Comparison of ENCODE assay signal across 22 cellular contexts in genomic region chr16:63650550-63650949, GRCh38.
"Had no signal": no experiment of that assay in that cellular context is flagged by ENCODE, and none has a peak within 500 bp of the region (broad histone marks: within the 10 kb centered on the region; RNA-seq: fewer than 3 reads in every experiment).

No MANE protein-coding gene starts in this region.

- H3K27ac Mint-ChIP-seq: dendritic cell treated with granulocyte-macrophage colony-stimulating factor and Interleukin-4, amounts not matched to agents 40 ng/mL and 50 ng/mL, for 4 days; effector memory CD8-positive, alpha-beta T cell; endodermal cell had no signal

- DNase-seq: colonic mucosa; cortex of kidney; dermis blood vessel endothelial cell; dorsolateral prefrontal cortex; effector CD4-positive, alpha-beta T cell; effector CD8-positive, alpha-beta T cell; effector memory CD4-positive, alpha-beta T cell; effector memory CD8-positive, alpha-beta T cell; endodermal cell; erythroblast; esophagus squamous epithelium; foreskin fibroblast; foreskin keratinocyte; foreskin melanocyte; gastrocnemius medialis; glutamatergic neuron; head of caudate nucleus; heart left ventricle; heart right ventricle had no signal

- H3K4me3 Mint-ChIP-seq: dendritic cell treated with granulocyte-macrophage colony-stimulating factor and Interleukin-4, amounts not matched to agents 40 ng/mL and 50 ng/mL, for 4 days; effector memory CD8-positive, alpha-beta T cell; endodermal cell had no signal

- H3K9me3 Mint-ChIP-seq: dendritic cell treated with granulocyte-macrophage colony-stimulating factor and Interleukin-4, amounts not matched to agents 40 ng/mL and 50 ng/mL, for 4 days; endodermal cell had no signal

- H3K4me1 Mint-ChIP-seq: endodermal cell had no signal

- H3K27me3 Mint-ChIP-seq: dendritic cell treated with granulocyte-macrophage colony-stimulating factor and Interleukin-4, amounts not matched to agents 40 ng/mL and 50 ng/mL, for 4 days; effector memory CD8-positive, alpha-beta T cell had no signal

- ATAC-seq: effector memory CD8-positive, alpha-beta T cell; esophagus mucosa; foreskin keratinocyte; gastrocnemius medialis; gastroesophageal sphincter; heart left ventricle; heart right ventricle had no signal
